In the genomic region with DNA sequence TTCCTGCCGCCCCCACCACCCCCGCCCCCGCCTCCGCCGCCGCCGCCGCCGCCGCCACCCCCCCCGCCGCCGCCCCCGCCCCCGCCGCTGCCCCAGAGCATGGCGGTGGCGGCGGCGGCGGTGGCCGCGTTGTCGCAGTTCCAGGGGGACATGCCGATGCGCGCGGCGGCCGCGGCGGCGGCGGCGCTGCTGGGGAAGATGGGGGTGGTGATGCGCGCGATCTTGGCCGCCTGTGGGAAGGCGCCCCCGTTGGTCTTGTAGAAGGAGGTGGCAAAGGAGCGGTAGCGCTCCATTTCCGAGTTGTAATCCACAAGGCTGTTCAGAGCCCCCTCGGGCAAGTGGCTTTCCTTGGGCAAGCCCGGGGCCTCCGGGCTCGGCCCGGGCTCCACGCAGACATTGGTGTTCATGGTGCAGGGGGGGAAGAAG, we compare ENCODE assay signal across 8 cellular contexts. TPM values are rescaled to one million over a fixed set of nuclear protein-coding genes. Genes with fewer than 3 reads are reported as not detected.
A peak's percentile ranks its signal among the peaks of the same experiment; 100 is the strongest.
DNase-seq lines count a peak whose midpoint lies in the region; ATAC-seq and TF ChIP-seq lines count a peak whose summit lies in the region.

No MANE protein-coding gene starts in this region.

- TF ChIP-seq CTCF in cardiac muscle cell (IDR thresholded peaks at IDR 0.05; ENCODE audit: low read depth, low read length) (no peak), parathyroid adenoma (IDR thresholded peaks at IDR 0.05) (no peak)

- H2AFZ ChIP-seq in parathyroid adenoma: peak overlapping the region; percentile 87

- H3K27ac ChIP-seq in cardiac muscle cell (peak overlapping the region; percentile 92), parathyroid adenoma (peak overlapping the region; percentile 89)

- H3K4me2 ChIP-seq in parathyroid adenoma (ENCODE audit: low read length): peak overlapping the region; percentile 87

- peak; percentile 16 to 21 for DNase-seq in activated CD4-positive, alpha-beta T cell treated with anti-CD3 and anti-CD28 coated beads for 4 hours
- no peak for DNase-seq in activated CD4-positive, alpha-beta T cell treated with anti-CD3 and anti-CD28 coated beads for 1 hour
- DNase-seq in NCI-H2227 treated with DMSO at 0.1 percent for 48 hours (lab: John Stamatoyannopoulos, UW): peak; percentile 55
- peak; percentile 22 for DNase-seq in activated naive CD4-positive, alpha-beta T cell treated with anti-CD3 and anti-CD28 coated beads for 36 hours
- DNase-seq in cardiac muscle cell (ENCODE audit: low read depth in 1 of 2, low spot score in 1 of 2): peak; percentile 40 to 76
- DNase-seq in cortex of kidney (lab: John Stamatoyannopoulos, UW): no peak

- H3K27me3 ChIP-seq in cardiac muscle cell: no peaks in the 10 kb centered on the region
- H3K27me3 ChIP-seq in parathyroid adenoma (ENCODE audit: control insufficient read depth, insufficient read depth, low read length): no peaks in the 10 kb centered on the region

- peaks cover 28% of the 10 kb centered on the region for H3K4me1 Mint-ChIP-seq in activated naive CD4-positive, alpha-beta T cell treated with anti-CD3 and anti-CD28 coated beads for 36 hours (ENCODE audit: low read depth)

- H3K79me2 ChIP-seq in parathyroid adenoma: no peaks in the 10 kb centered on the region

- peak overlapping the region; percentile 54 for H3K4me3 Mint-ChIP-seq in activated naive CD4-positive, alpha-beta T cell treated with anti-CD3 and anti-CD28 coated beads for 36 hours

- peak; percentile 15 for ATAC-seq in HG02610 (IDR thresholded peaks at IDR 0.05; ENCODE audit: unreplicated experiment)

- CTCF ChIA-PET in activated naive CD4-positive, alpha-beta T cell treated with anti-CD3 and anti-CD28 coated beads for 36 hours (lab: Charles Lee): interaction anchor here (1.1 kb wide), 1 partner anchor 8 kb away, joined by 3 read pairs; no protein-coding TSS in a partner anchor

- H3K4me3 ChIP-seq in cardiac muscle cell: peak overlapping the region; percentile 82
- H3K4me3 ChIP-seq in parathyroid adenoma (ENCODE audit: low read depth, low read length): peak overlapping the region; percentile 60

- H3K27ac Mint-ChIP-seq in activated naive CD4-positive, alpha-beta T cell treated with anti-CD3 and anti-CD28 coated beads for 36 hours: no peak overlapping the region

- peaks cover 31% of the 10 kb centered on the region for H3K4me1 ChIP-seq in cardiac muscle cell (ENCODE audit: low read depth)
- H3K4me1 ChIP-seq in parathyroid adenoma: peaks cover 3% of the 10 kb centered on the region

- no peaks in the 10 kb centered on the region for H3K36me3 Mint-ChIP-seq in activated naive CD4-positive, alpha-beta T cell treated with anti-CD3 and anti-CD28 coated beads for 36 hours (ENCODE audit: low read depth)

- no peaks in the 10 kb centered on the region for H3K9me3 ChIP-seq in cardiac muscle cell (ENCODE audit: low read depth)
- H3K9me3 ChIP-seq in parathyroid adenoma (ENCODE audit: control insufficient read depth, low read length): no peaks in the 10 kb centered on the region

- peaks cover 56% of the 10 kb centered on the region for H3K27me3 Mint-ChIP-seq in activated naive CD4-positive, alpha-beta T cell treated with anti-CD3 and anti-CD28 coated beads for 36 hours (ENCODE audit: low read depth)

- H3K9ac ChIP-seq in parathyroid adenoma: no peak overlapping the region

- H3K36me3 ChIP-seq in cardiac muscle cell (no peaks in the 10 kb centered on the region), parathyroid adenoma (ENCODE audit: control insufficient read depth, insufficient read depth, low read length) (no peaks in the 10 kb centered on the region)

- H3K9me3 Mint-ChIP-seq in activated naive CD4-positive, alpha-beta T cell treated with anti-CD3 and anti-CD28 coated beads for 36 hours: no peaks in the 10 kb centered on the region

- intact Hi-C loops in activated naive CD4-positive, alpha-beta T cell treated with anti-CD3 and anti-CD28 coated beads for 36 hours (cut with micrococcal nuclease): loop anchor here (5.0 kb wide), 1 partner anchor 981 kb away; a partner anchor contains a TSS

RNA-seq across cellular contexts. Expression of a gene that starts 3.3 kb away (rescaled TPM):
- total RNA-seq in activated naive CD4-positive, alpha-beta T cell treated with anti-CD3 and anti-CD28 coated beads for 36 hours: not detected
- 12.6 and 20.2 TPM in 2 replicates for total RNA-seq in cardiac muscle cell
- 10.6 and 19.3 TPM in 2 replicates for polyA plus RNA-seq in cardiac muscle cell

Comparison
In these comparisons a context has a peak if more than half of its experiments do, and no peak if none do; other contexts are left out.
1. DNase-seq: peak in activated CD4-positive, alpha-beta T cell treated with anti-CD3 and anti-CD28 coated beads for 4 hours (2 of 2), NCI-H2227 treated with DMSO at 0.1 percent for 48 hours (single experiment), activated naive CD4-positive, alpha-beta T cell treated with anti-CD3 and anti-CD28 coated beads for 36 hours (single experiment) and cardiac muscle cell (2 of 2); none in activated CD4-positive, alpha-beta T cell treated with anti-CD3 and anti-CD28 coated beads for 1 hour (single experiment) and cortex of kidney (single experiment).
2. RNA of a gene that starts 3.3 kb away (total RNA-seq): 12.6 to 20.2 TPM in cardiac muscle cell; not detected in activated naive CD4-positive, alpha-beta T cell treated with anti-CD3 and anti-CD28 coated beads for 36 hours; every median in the first group is over 10 times any median in the second.